19 cellular contexts compared by ENCODE assay signal in the genomic region with DNA sequence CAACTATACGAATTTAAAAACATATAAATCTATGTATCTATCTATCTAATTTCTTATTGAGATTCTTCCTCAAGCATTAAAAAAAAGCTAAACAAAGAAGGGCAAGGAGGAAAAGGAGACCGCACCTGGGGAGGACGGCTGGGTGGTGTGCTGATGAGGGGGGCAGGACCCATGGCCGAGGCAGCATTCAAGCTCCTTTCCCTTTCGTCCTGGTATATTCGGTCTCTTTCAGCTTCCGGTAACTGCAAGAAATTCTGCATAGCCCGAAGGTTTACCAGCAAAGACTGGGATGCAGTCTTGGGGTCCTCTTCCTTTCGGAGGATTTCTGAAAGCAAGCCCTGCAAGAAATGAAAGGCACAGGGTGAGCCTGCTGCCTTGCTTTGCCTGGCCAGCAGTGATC. TPM values are rescaled to one million over a fixed set of nuclear protein-coding genes. Genes with fewer than 3 reads are reported as not detected.
DNase-seq lines count a peak whose midpoint lies in the region; ATAC-seq, FAIRE-seq and TF ChIP-seq lines count a peak whose summit lies in the region.
"Had no signal": no experiment of that assay in that cellular context is flagged by ENCODE, and none has a peak within 500 bp of the region (broad histone marks: within the 10 kb centered on the region; RNA-seq: fewer than 3 reads in every experiment).

No MANE protein-coding gene starts in this region.

- no peak for FAIRE-seq in urothelium cell line (lab: Jason Lieb, UNC)
- FAIRE-seq: H54, K562 had no signal

- H3K36me3 Mint-ChIP-seq in activated CD4-positive, alpha-beta T cell treated with anti-CD3 and anti-CD28 coated beads, Interleukin-2, amount 10 ng/mL, durations not matched to agents 7 days and 5 days (ENCODE audit: low read depth): peaks cover 76% of the 10 kb centered on the region
- H3K36me3 Mint-ChIP-seq in CD4-positive, alpha-beta T cell (ENCODE audit: low read depth): peaks cover 91% of the 10 kb centered on the region
- H3K36me3 Mint-ChIP-seq in central memory CD8-positive, alpha-beta T cell (ENCODE audit: insufficient read depth): peaks cover 15% of the 10 kb centered on the region

- TF ChIP-seq CTCF in CD4-positive, alpha-beta T cell (IDR thresholded peaks at IDR 0.05): no peak

- no peaks in the 10 kb centered on the region for H3K27me3 Mint-ChIP-seq in activated CD4-positive, alpha-beta T cell treated with anti-CD3 and anti-CD28 coated beads, Interleukin-2, amount 10 ng/mL, durations not matched to agents 7 days and 5 days
- no peaks in the 10 kb centered on the region for H3K27me3 Mint-ChIP-seq in CD4-positive, alpha-beta T cell
- H3K27me3 Mint-ChIP-seq in central memory CD8-positive, alpha-beta T cell: no peaks in the 10 kb centered on the region
- H3K27me3 Mint-ChIP-seq: B cell had no signal

- H3K4me3 Mint-ChIP-seq in activated CD4-positive, alpha-beta T cell treated with anti-CD3 and anti-CD28 coated beads, Interleukin-2, amount 10 ng/mL, durations not matched to agents 7 days and 5 days: peak overlapping the region; percentile 22
- H3K4me3 Mint-ChIP-seq in CD4-positive, alpha-beta T cell: no peak overlapping the region
- H3K4me3 Mint-ChIP-seq in central memory CD8-positive, alpha-beta T cell: no peak overlapping the region
- H3K4me3 Mint-ChIP-seq: B cell had no signal

- no peak overlapping the region for H3K27ac ChIP-seq in CD4-positive, alpha-beta T cell (ENCODE audit: low read depth, low read length)

- no peaks in the 10 kb centered on the region for H3K9me3 Mint-ChIP-seq in activated CD4-positive, alpha-beta T cell treated with anti-CD3 and anti-CD28 coated beads, Interleukin-2, amount 10 ng/mL, durations not matched to agents 7 days and 5 days
- H3K9me3 Mint-ChIP-seq in CD4-positive, alpha-beta T cell: no peaks in the 10 kb centered on the region
- H3K9me3 Mint-ChIP-seq in central memory CD8-positive, alpha-beta T cell: no peaks in the 10 kb centered on the region

- peaks cover 78% of the 10 kb centered on the region for H3K4me1 Mint-ChIP-seq in activated CD4-positive, alpha-beta T cell treated with anti-CD3 and anti-CD28 coated beads, Interleukin-2, amount 10 ng/mL, durations not matched to agents 7 days and 5 days
- H3K4me1 Mint-ChIP-seq in CD4-positive, alpha-beta T cell (ENCODE audit: low read depth): peaks cover 87% of the 10 kb centered on the region
- H3K4me1 Mint-ChIP-seq in central memory CD8-positive, alpha-beta T cell: peaks cover 7% of the 10 kb centered on the region
- H3K4me1 Mint-ChIP-seq: B cell had no signal

- H3K9me3 ChIP-seq in CD4-positive, alpha-beta T cell (ENCODE audit: control insufficient read depth, low read length): no peaks in the 10 kb centered on the region
- H3K9me3 ChIP-seq: Caco-2 had no signal

- intact Hi-C loops in CD4-positive, alpha-beta T cell (cut with DNase I, micrococcal nuclease): loop anchor here (5.0 kb wide), 3 partner anchors 36 to 954 kb away; no protein-coding TSS in a partner anchor

- no peak for ATAC-seq in CD4-positive, alpha-beta T cell (ENCODE audit: poor library complexity)
- ATAC-seq in central memory CD8-positive, alpha-beta T cell (replicated peaks; ENCODE audit: extremely low read depth, poor library complexity, severe bottlenecking): no peak
- ATAC-seq: K562 had no signal

- CTCF ChIA-PET in activated CD4-positive, alpha-beta T cell treated with anti-CD3 and anti-CD28 coated beads, Interleukin-2, amount 10 ng/mL, durations not matched to agents 7 days and 5 days (lab: Charles Lee): interaction anchor here (1.0 to 1.4 kb wide), 5 partner anchors 10 to 25 kb away, joined by 3 to 5 read pairs (median 3); no protein-coding TSS in a partner anchor
- CTCF ChIA-PET in CD4-positive, alpha-beta T cell (lab: Charles Lee): interaction anchor here (1.0 kb wide), 1 partner anchor 19 kb away, joined by 4 read pairs; no protein-coding TSS in a partner anchor

- peak overlapping the region; percentile 50 for H3K27ac Mint-ChIP-seq in activated CD4-positive, alpha-beta T cell treated with anti-CD3 and anti-CD28 coated beads, Interleukin-2, amount 10 ng/mL, durations not matched to agents 7 days and 5 days
- peak overlapping the region; percentile 68 for H3K27ac Mint-ChIP-seq in CD4-positive, alpha-beta T cell
- H3K27ac Mint-ChIP-seq in central memory CD8-positive, alpha-beta T cell (ENCODE audit: low read depth): peak overlapping the region; percentile 46
- H3K27ac Mint-ChIP-seq: B cell had no signal

- no peak for DNase-seq in activated CD4-positive, alpha-beta T cell treated with anti-CD3 and anti-CD28 coated beads, Interleukin-2, amount 10 ng/mL, durations not matched to agents 7 days and 5 days
- DNase-seq in activated CD4-positive, alpha-beta T cell treated with anti-CD3 and anti-CD28 coated beads, Interleukin-2, amount 50 U/mL, for 1 hour: no peak
- no peak for DNase-seq in CD4-positive, alpha-beta T cell
- DNase-seq in M059J (ENCODE audit: low read depth) (peak; percentile 8), NCI-H2196 treated with DMSO at 0.1 percent for 48 hours (lab: John Stamatoyannopoulos, UW; ENCODE audit: unreplicated experiment) (no peak), urothelium cell line (ENCODE audit: low spot score) (no peak), DMS79 treated with DMSO at 0.1 percent for 48 hours (lab: John Stamatoyannopoulos, UW) (no peak)
- DNase-seq in central memory CD8-positive, alpha-beta T cell (ENCODE audit: low spot score in 2 of 2): no peak
- DNase-seq: Caco-2, DMS153, MV-4-11, NCI-H1417 treated with DMSO at 0.1 percent for 48 hours, NCI-H187 treated with DMSO at 0.1 percent for 48 hours, NCI-H345, NCI-H524 treated with DMSO at 0.1 percent for 48 hours, SHP77 had no signal

- POLR2A ChIA-PET in activated CD4-positive, alpha-beta T cell treated with anti-CD3 and anti-CD28 coated beads, Interleukin-2, amount 10 ng/mL, durations not matched to agents 7 days and 5 days (lab: Charles Lee): no interaction called here
- POLR2A ChIA-PET in CD4-positive, alpha-beta T cell (lab: Charles Lee): interaction anchor here (1.2 to 1.7 kb wide), 3 partner anchors 11 to 58 kb away, joined by 4 to 6 read pairs (median 5); no protein-coding TSS in a partner anchor

- H3K27me3 ChIP-seq in CD4-positive, alpha-beta T cell (ENCODE audit: control insufficient read depth, insufficient read depth, low read length): no peaks in the 10 kb centered on the region

RNA-seq across cellular contexts. Expression of a gene that starts 38.9 kb away (rescaled TPM):
- 100 to 1,000 TPM; 323 to 357 TPM for total RNA-seq in activated CD4-positive, alpha-beta T cell treated with anti-CD3 and anti-CD28 coated beads, Interleukin-2, amount 10 ng/mL, durations not matched to agents 7 days and 5 days
- total RNA-seq in CD4-positive, alpha-beta T cell: 100 to 1,000 TPM; 390 to 393 TPM
- total RNA-seq in M059J (2014; rRNA removed; shearing (Covaris generic)): 0.89 and 2.7 TPM in 2 replicates

Comparison
In these comparisons a context has a peak if more than half of its experiments do, and no peak if none do; other contexts are left out.
1. RNA of a gene that starts 38.9 kb away (total RNA-seq): 390 to 393 TPM in CD4-positive, alpha-beta T cell and 323 to 357 TPM in activated CD4-positive, alpha-beta T cell treated with anti-CD3 and anti-CD28 coated beads, Interleukin-2, amount 10 ng/mL, durations not matched to agents 7 days and 5 days; 0.89 to 2.7 TPM in M059J; every median in the first group is over 10 times any median in the second.
2. Peak in every context shown above with its lines, with median percentiles within 50 percentile points of each other: H3K27ac Mint-ChIP-seq.